Comparison of ENCODE assay signal across 8 cellular contexts in the genomic region with DNA sequence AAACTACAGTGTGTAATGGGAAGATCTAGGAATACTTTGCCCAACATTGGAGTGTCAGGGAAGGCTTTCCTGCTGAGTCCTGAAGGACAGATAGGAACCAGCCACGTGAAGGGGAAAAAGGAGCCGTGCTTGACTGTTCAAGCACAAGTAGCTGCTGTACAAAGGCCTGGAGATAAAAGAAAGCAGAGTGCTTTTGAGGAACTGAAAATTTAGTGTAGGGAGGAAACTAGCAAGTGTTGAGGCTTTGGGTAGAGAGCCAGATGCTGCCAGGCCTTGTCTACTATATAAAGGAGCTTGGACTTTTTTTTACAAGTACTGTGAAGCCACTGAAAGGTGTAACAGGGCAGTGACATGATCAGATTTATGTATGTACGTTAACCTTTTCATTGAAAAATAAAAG. TPM values are rescaled to one million over a fixed set of nuclear protein-coding genes. Genes with fewer than 3 reads are reported as not detected.
DNase-seq lines count a peak whose midpoint lies in the region; ATAC-seq and TF ChIP-seq lines count a peak whose summit lies in the region.

No MANE protein-coding gene starts in this region.

- H3K27ac ChIP-seq in RWPE1: no peak overlapping the region
- no peak overlapping the region for H3K27ac ChIP-seq in caudate nucleus (ENCODE audit: low read depth, low read length)

- ATAC-seq in GM21360 (IDR thresholded peaks at IDR 0.05; ENCODE audit: unreplicated experiment): peak; percentile 80
- peak; percentile 86 for ATAC-seq in HG03159 (IDR thresholded peaks at IDR 0.05; ENCODE audit: unreplicated experiment)
- no peak for ATAC-seq in WTC11

- no peak overlapping the region for H3K4me3 Mint-ChIP-seq in WTC11
- H3K4me3 Mint-ChIP-seq in activated CD4-positive, alpha-beta T cell treated with anti-CD3 and anti-CD28 coated beads, Interleukin-2, amount 10 ng/mL, durations not matched to agents 7 days and 5 days: no peak overlapping the region

- H3K4me1 Mint-ChIP-seq in WTC11: peaks cover 54% of the 10 kb centered on the region
- H3K4me1 Mint-ChIP-seq in activated CD4-positive, alpha-beta T cell treated with anti-CD3 and anti-CD28 coated beads, Interleukin-2, amount 10 ng/mL, durations not matched to agents 7 days and 5 days: no peaks in the 10 kb centered on the region

- H3K27me3 Mint-ChIP-seq in WTC11 (ENCODE audit: low read depth): no peaks in the 10 kb centered on the region
- H3K27me3 Mint-ChIP-seq in activated CD4-positive, alpha-beta T cell treated with anti-CD3 and anti-CD28 coated beads, Interleukin-2, amount 10 ng/mL, durations not matched to agents 7 days and 5 days: peaks cover 13% of the 10 kb centered on the region

- H3K4me3 ChIP-seq in GM12864 (ENCODE audit: low read depth, low read length): peak overlapping the region; percentile 29

- peaks cover 12% of the 10 kb centered on the region for H3K36me3 Mint-ChIP-seq in WTC11
- H3K36me3 Mint-ChIP-seq in activated CD4-positive, alpha-beta T cell treated with anti-CD3 and anti-CD28 coated beads, Interleukin-2, amount 10 ng/mL, durations not matched to agents 7 days and 5 days (ENCODE audit: low read depth): no peaks in the 10 kb centered on the region

- peak overlapping the region; percentile 69 for H3K27ac Mint-ChIP-seq in WTC11
- no peak overlapping the region for H3K27ac Mint-ChIP-seq in activated CD4-positive, alpha-beta T cell treated with anti-CD3 and anti-CD28 coated beads, Interleukin-2, amount 10 ng/mL, durations not matched to agents 7 days and 5 days

- H3K9me3 Mint-ChIP-seq in WTC11: no peaks in the 10 kb centered on the region
- no peaks in the 10 kb centered on the region for H3K9me3 Mint-ChIP-seq in activated CD4-positive, alpha-beta T cell treated with anti-CD3 and anti-CD28 coated beads, Interleukin-2, amount 10 ng/mL, durations not matched to agents 7 days and 5 days

- TF ChIP-seq CTCF in GM12864 (IDR thresholded peaks at IDR 0.05; ENCODE audit: low read depth, low read length, missing control alignments): no peak
- no peak for TF ChIP-seq CTCF in WTC11 (IDR thresholded peaks at IDR 0.05)
- no peak for TF ChIP-seq CTCF in RWPE1 (conservative IDR thresholded peaks at IDR 0.05; ENCODE audit: low read depth)

- DNase-seq in GM12864 (ENCODE audit: low read depth) (peak; percentile 88), WTC11 (ENCODE audit: low spot score) (no peak), SHP77 (lab: John Stamatoyannopoulos, UW) (no peak), RWPE1 (ENCODE audit: low spot score) (no peak), caudate nucleus (lab: John Stamatoyannopoulos, UW) (no peak)
- no peak for DNase-seq in activated CD4-positive, alpha-beta T cell treated with anti-CD3 and anti-CD28 coated beads, Interleukin-2, amount 10 ng/mL, durations not matched to agents 7 days and 5 days

- POLR2A ChIA-PET in WTC11 (lab: Charles Lee): no interaction called here
- POLR2A ChIA-PET in activated CD4-positive, alpha-beta T cell treated with anti-CD3 and anti-CD28 coated beads, Interleukin-2, amount 10 ng/mL, durations not matched to agents 7 days and 5 days (lab: Charles Lee): no interaction called here
- POLR2A ChIA-PET in RWPE1 (lab: Yijun Ruan, JAX; ENCODE audit: low non-redundant PET): no interaction called here

- CTCF ChIA-PET in WTC11 (lab: Charles Lee) (interaction anchor here (1.2 kb wide), 1 partner anchor 141 kb away, joined by 3 read pairs; no protein-coding TSS in a partner anchor), RWPE1 (lab: Yijun Ruan, JAX) (no interaction called here)
- CTCF ChIA-PET in activated CD4-positive, alpha-beta T cell treated with anti-CD3 and anti-CD28 coated beads, Interleukin-2, amount 10 ng/mL, durations not matched to agents 7 days and 5 days (lab: Charles Lee): no interaction called here

TF ChIP-seq in WTC11, 78 proteins besides CTCF, POLR2A, EP300 and RAD21:
- TF ChIP-seq IRF2 (CRISPR knock-in tag; IDR thresholded peaks at IDR 0.05; ENCODE audit: borderline replicate concordance, low read depth): no peak

RNA-seq across cellular contexts. Expression of a gene that starts 39.0 kb away (rescaled TPM):
- 66.3 to 78.3 TPM (median 71.2 TPM) in 3 replicates for total RNA-seq in WTC11 (2021)
- total RNA-seq in activated CD4-positive, alpha-beta T cell treated with anti-CD3 and anti-CD28 coated beads, Interleukin-2, amount 10 ng/mL, durations not matched to agents 7 days and 5 days: 1 to 10 TPM; 3.6 to 4.2 TPM

RNA-seq across cellular contexts. Expression of a gene that starts 51.4 kb away (rescaled TPM):
- total RNA-seq in WTC11 (2021): 0.21 to 1.4 TPM (median 0.44 TPM) in 3 replicates
- total RNA-seq in activated CD4-positive, alpha-beta T cell treated with anti-CD3 and anti-CD28 coated beads, Interleukin-2, amount 10 ng/mL, durations not matched to agents 7 days and 5 days: 10 to 100 TPM in 1 of 2 experiments, 1 to 10 TPM in 1; 7.7 to 10.3 TPM

Comparison
In these comparisons a context has a peak if more than half of its experiments do, and no peak if none do; other contexts are left out.
1. RNA of a gene that starts 39.0 kb away (total RNA-seq): 66.3 to 78.3 TPM in WTC11; 3.6 to 4.2 TPM in activated CD4-positive, alpha-beta T cell treated with anti-CD3 and anti-CD28 coated beads, Interleukin-2, amount 10 ng/mL, durations not matched to agents 7 days and 5 days; every median in the first group is over 10 times any median in the second.